ENCODE assay signal across 2 cellular contexts in the genomic region with DNA sequence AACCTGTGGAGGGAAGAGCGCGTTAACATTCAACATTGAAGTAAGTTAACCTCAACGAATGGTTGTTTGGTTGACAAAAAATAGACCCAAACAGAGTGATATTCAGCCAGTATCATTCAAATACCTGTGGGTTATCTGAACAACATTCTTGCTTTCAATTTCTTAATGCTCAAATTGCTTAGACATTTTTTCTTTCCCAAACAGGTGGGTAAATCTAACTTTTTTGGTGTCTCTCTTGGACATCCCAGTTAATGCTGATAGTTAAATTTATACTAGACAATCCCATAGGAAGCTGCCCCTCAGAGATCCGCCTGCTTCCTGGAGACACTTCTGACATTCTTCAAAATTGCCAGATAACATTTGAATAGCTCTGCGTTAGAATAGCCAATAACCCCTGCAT.
A peak's percentile ranks its signal among the peaks of the same experiment; 100 is the strongest.
TF ChIP-seq lines count a peak whose summit lies in the region.

No MANE protein-coding gene starts in this region.

TF ChIP-seq in HepG2, 621 proteins besides CTCF, POLR2A, EP300 and RAD21:
- TF ChIP-seq ISL2 (CRISPR knock-in tag; IDR thresholded peaks at IDR 0.05) (no peak), GTF3A (CRISPR knock-in tag; conservative IDR thresholded peaks at IDR 0.05) (no peak), ZFAT (CRISPR knock-in tag; conservative IDR thresholded peaks at IDR 0.05) (no peak), ZNF83 (CRISPR knock-in tag; IDR thresholded peaks at IDR 0.05; ENCODE audit: borderline replicate concordance) (no peak), DNMT3B (CRISPR knock-in tag; conservative IDR thresholded peaks at IDR 0.05) (no peak), ADNP (CRISPR knock-in tag; IDR thresholded peaks at IDR 0.05) (no peak), ZNF674 (CRISPR knock-in tag; IDR thresholded peaks at IDR 0.05; ENCODE audit: low read depth) (no peak)
- TF ChIP-seq, protein P1, sequence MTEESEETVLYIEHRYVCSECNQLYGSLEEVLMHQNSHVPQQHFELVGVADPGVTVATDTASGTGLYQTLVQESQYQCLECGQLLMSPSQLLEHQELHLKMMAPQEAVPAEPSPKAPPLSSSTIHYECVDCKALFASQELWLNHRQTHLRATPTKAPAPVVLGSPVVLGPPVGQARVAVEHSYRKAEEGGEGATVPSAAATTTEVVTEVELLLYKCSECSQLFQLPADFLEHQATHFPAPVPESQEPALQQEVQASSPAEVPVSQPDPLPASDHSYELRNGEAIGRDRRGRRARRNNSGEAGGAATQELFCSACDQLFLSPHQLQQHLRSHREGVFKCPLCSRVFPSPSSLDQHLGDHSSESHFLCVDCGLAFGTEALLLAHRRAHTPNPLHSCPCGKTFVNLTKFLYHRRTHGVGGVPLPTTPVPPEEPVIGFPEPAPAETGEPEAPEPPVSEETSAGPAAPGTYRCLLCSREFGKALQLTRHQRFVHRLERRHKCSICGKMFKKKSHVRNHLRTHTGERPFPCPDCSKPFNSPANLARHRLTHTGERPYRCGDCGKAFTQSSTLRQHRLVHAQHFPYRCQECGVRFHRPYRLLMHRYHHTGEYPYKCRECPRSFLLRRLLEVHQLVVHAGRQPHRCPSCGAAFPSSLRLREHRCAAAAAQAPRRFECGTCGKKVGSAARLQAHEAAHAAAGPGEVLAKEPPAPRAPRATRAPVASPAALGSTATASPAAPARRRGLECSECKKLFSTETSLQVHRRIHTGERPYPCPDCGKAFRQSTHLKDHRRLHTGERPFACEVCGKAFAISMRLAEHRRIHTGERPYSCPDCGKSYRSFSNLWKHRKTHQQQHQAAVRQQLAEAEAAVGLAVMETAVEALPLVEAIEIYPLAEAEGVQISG (CRISPR knock-in tag; IDR thresholded peaks at IDR 0.05), result no peak
- TF ChIP-seq, protein P2, sequence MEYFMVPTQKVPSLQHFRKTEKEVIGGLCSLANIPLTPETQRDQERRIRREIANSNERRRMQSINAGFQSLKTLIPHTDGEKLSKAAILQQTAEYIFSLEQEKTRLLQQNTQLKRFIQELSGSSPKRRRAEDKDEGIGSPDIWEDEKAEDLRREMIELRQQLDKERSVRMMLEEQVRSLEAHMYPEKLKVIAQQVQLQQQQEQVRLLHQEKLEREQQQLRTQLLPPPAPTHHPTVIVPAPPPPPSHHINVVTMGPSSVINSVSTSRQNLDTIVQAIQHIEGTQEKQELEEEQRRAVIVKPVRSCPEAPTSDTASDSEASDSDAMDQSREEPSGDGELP (IDR thresholded peaks at IDR 0.05; ENCODE audit: borderline replicate concordance, low read depth), result no peak

TF ChIP-seq in GM12878, 131 proteins besides CTCF, POLR2A, EP300 and RAD21:
- no peak for TF ChIP-seq MTA2 (IDR thresholded peaks at IDR 0.05; ENCODE audit: low read depth)
- TF ChIP-seq NFXL1 (IDR thresholded peaks at IDR 0.05; ENCODE audit: borderline replicate concordance), result peak; percentile 67
TF ChIP-seq in GM12878: peak in this region for 1.
